29 cellular contexts compared by ENCODE assay signal in genomic region chr15:34472947-34473346, GRCh38.
"Had no signal": no experiment of that assay in that cellular context is flagged by ENCODE, and none has a peak within 500 bp of the region (broad histone marks: within the 10 kb centered on the region; RNA-seq: fewer than 3 reads in every experiment).

No MANE protein-coding gene starts in this region.

- H3K9ac ChIP-seq: KMS-11 had no signal

- DNase-seq: Kasumi-1; MM.1S; NCI-H1092 treated with DMSO at 0.1 percent for 48 hours; NCI-H1436; NCI-H187; NCI-H2029; NCI-H2081 treated with DMSO at 0.1 percent for 48 hours; NCI-H2171; NCI-H226; NCI-H446; NCI-H510A; NCI-H524 treated with DMSO at 0.1 percent for 48 hours; NCI-H69; NCI-H774; NK-92 treated with Interleukin-12 subunit alpha and Interleukin-12 subunit beta, amount 100 ng/mL, for 24 hours; PC-9; Peyer's patch; Right ventricle myocardium superior; RPMI8226; SIG-M5; SW 1271; T-cell had no signal

- H3K36me3 Mint-ChIP-seq: IgD-negative memory B cell, T-cell had no signal

- H3K27ac Mint-ChIP-seq: IgD-negative memory B cell, T-cell had no signal

- FAIRE-seq: HTR-8/SVneo had no signal

- H3K9me3 ChIP-seq: Peyer's patch, SJSA1 had no signal

- H3K4me3 ChIP-seq: K562, PC-9, Peyer's patch, SJSA1, SK-N-MC had no signal

- H3K27me3 ChIP-seq: Peyer's patch, SJSA1 had no signal

- H3K9me3 Mint-ChIP-seq: IgD-negative memory B cell, T-cell had no signal

- H3K36me3 ChIP-seq: Peyer's patch, SJSA1 had no signal

- H3K27ac ChIP-seq: HL-60, KMS-11, PC-9, Peyer's patch, SJSA1, SK-N-MC had no signal

- H3K4me1 ChIP-seq: Peyer's patch, SJSA1 had no signal

- H3K4me3 Mint-ChIP-seq: IgD-negative memory B cell, T-cell had no signal

- H3K4me1 Mint-ChIP-seq: IgD-negative memory B cell, T-cell had no signal
